ENCODE assay signal across 11 cellular contexts in genomic region chr19:2062770-2063169, GRCh38. TPM values are rescaled to one million over a fixed set of nuclear protein-coding genes. Genes with fewer than 3 reads are reported as not detected.
DNase-seq lines count a peak whose midpoint lies in the region; ATAC-seq and TF ChIP-seq lines count a peak whose summit lies in the region.
"Had no signal": no experiment of that assay in that cellular context is flagged by ENCODE, and none has a peak within 500 bp of the region (broad histone marks: within the 10 kb centered on the region; RNA-seq: fewer than 3 reads in every experiment).

No MANE protein-coding gene starts in this region.

- 90% methylated on average over 9 of the region's 9 CpGs for WGBS in hepatocyte (ENCODE audit: low lambda C conversion rate, missing lambda C conversion rate)

- no peak for ATAC-seq in RWPE2 (ENCODE audit: low read depth)
- no peak for ATAC-seq in stimulated activated memory B cell treated with anti-CD40 and anti-IgM and Interleukin-4, amounts not matched to agents 10 μg/mL and 1 μg/mL and 100 μg/mL, for 72 hours
- no peak for ATAC-seq in GM21390 (IDR thresholded peaks at IDR 0.05; ENCODE audit: unreplicated experiment)
- ATAC-seq: mucosa of descending colon had no signal

- DNase-seq in activated naive CD4-positive, alpha-beta T cell treated with anti-CD3 and anti-CD28 coated beads for 36 hours = no peak
- no peak for DNase-seq in activated naive CD4-positive, alpha-beta T cell treated with anti-CD3 and anti-CD28 coated beads, Interleukin-2, amount 50 U/mL, for 16 hours
- DNase-seq in RWPE2 (ENCODE audit: low spot score) (no peak), hepatocyte (ENCODE audit: low spot score) (peak; percentile 3), dermis blood vessel endothelial cell (no peak), activated gamma-delta T cell (lab: John Stamatoyannopoulos, UW) (no peak)
- DNase-seq: NCI-H774, T1000 had no signal

- H3K36me3 Mint-ChIP-seq in activated naive CD4-positive, alpha-beta T cell treated with anti-CD3 and anti-CD28 coated beads for 36 hours (ENCODE audit: low read depth) = no peaks in the 10 kb centered on the region
- no peaks in the 10 kb centered on the region for H3K36me3 Mint-ChIP-seq in stimulated activated memory B cell treated with anti-CD40 and anti-IgM and Interleukin-4, amounts not matched to agents 10 μg/mL and 1 μg/mL and 100 μg/mL, for 72 hours

- peaks cover 10% of the 10 kb centered on the region for H3K79me2 ChIP-seq in hepatocyte

- no peak for TF ChIP-seq CTCF in RWPE2 (IDR thresholded peaks at IDR 0.05; ENCODE audit: poor library complexity, severe bottlenecking)
- TF ChIP-seq CTCF in hepatocyte (IDR thresholded peaks at IDR 0.05; ENCODE audit: poor library complexity) = no peak

- H3K4me1 Mint-ChIP-seq in activated naive CD4-positive, alpha-beta T cell treated with anti-CD3 and anti-CD28 coated beads for 36 hours (ENCODE audit: low read depth) = peaks cover 29% of the 10 kb centered on the region
- H3K4me1 Mint-ChIP-seq in stimulated activated memory B cell treated with anti-CD40 and anti-IgM and Interleukin-4, amounts not matched to agents 10 μg/mL and 1 μg/mL and 100 μg/mL, for 72 hours = peaks cover 56% of the 10 kb centered on the region

- no peaks in the 10 kb centered on the region for H3K9me3 Mint-ChIP-seq in activated naive CD4-positive, alpha-beta T cell treated with anti-CD3 and anti-CD28 coated beads for 36 hours
- H3K9me3 Mint-ChIP-seq in stimulated activated memory B cell treated with anti-CD40 and anti-IgM and Interleukin-4, amounts not matched to agents 10 μg/mL and 1 μg/mL and 100 μg/mL, for 72 hours = no peaks in the 10 kb centered on the region

- H3K27ac Mint-ChIP-seq in activated naive CD4-positive, alpha-beta T cell treated with anti-CD3 and anti-CD28 coated beads for 36 hours = peak overlapping the region; percentile 34
- H3K27ac Mint-ChIP-seq in stimulated activated memory B cell treated with anti-CD40 and anti-IgM and Interleukin-4, amounts not matched to agents 10 μg/mL and 1 μg/mL and 100 μg/mL, for 72 hours = peak overlapping the region; percentile 93

- H2AFZ ChIP-seq in hepatocyte = no peak overlapping the region

- H3K4me2 ChIP-seq in hepatocyte = peak overlapping the region; percentile 76

- H3K36me3 ChIP-seq in RWPE2 (ENCODE audit: low read depth) (no peaks in the 10 kb centered on the region), hepatocyte (replicated peaks; ENCODE audit: insufficient read depth, low read depth) (no peaks in the 10 kb centered on the region)

- H3K27me3 ChIP-seq in RWPE2 (ENCODE audit: insufficient read depth, poor library complexity, severe bottlenecking) = no peaks in the 10 kb centered on the region
- no peaks in the 10 kb centered on the region for H3K27me3 ChIP-seq in hepatocyte

- H3K4me3 Mint-ChIP-seq in activated naive CD4-positive, alpha-beta T cell treated with anti-CD3 and anti-CD28 coated beads for 36 hours = peak overlapping the region; percentile 87
- peak overlapping the region; percentile 90 for H3K4me3 Mint-ChIP-seq in stimulated activated memory B cell treated with anti-CD40 and anti-IgM and Interleukin-4, amounts not matched to agents 10 μg/mL and 1 μg/mL and 100 μg/mL, for 72 hours

- H3K27me3 Mint-ChIP-seq in activated naive CD4-positive, alpha-beta T cell treated with anti-CD3 and anti-CD28 coated beads for 36 hours (ENCODE audit: low read depth) = no peaks in the 10 kb centered on the region
- H3K27me3 Mint-ChIP-seq in stimulated activated memory B cell treated with anti-CD40 and anti-IgM and Interleukin-4, amounts not matched to agents 10 μg/mL and 1 μg/mL and 100 μg/mL, for 72 hours = no peaks in the 10 kb centered on the region

- CTCF ChIA-PET in activated naive CD4-positive, alpha-beta T cell treated with anti-CD3 and anti-CD28 coated beads for 36 hours (lab: Charles Lee) = interaction anchor here (1.7 kb wide), 1 partner anchor 43 kb away, joined by 7 read pairs; no protein-coding TSS in a partner anchor

- H3K27ac ChIP-seq in RWPE2 (ENCODE audit: poor library complexity, severe bottlenecking) (peak overlapping the region; percentile 97), hepatocyte (peak overlapping the region; percentile 88)

- no peaks in the 10 kb centered on the region for H4K20me1 ChIP-seq in hepatocyte (ENCODE audit: insufficient read depth, poor library complexity, severe bottlenecking)

- peaks cover 26% of the 10 kb centered on the region for H3K4me1 ChIP-seq in RWPE2 (ENCODE audit: insufficient read depth, poor library complexity, severe bottlenecking)
- H3K4me1 ChIP-seq in hepatocyte (ENCODE audit: insufficient read depth) = peaks cover 36% of the 10 kb centered on the region

- H3K9me3 ChIP-seq in RWPE2 (ENCODE audit: severe bottlenecking) (no peaks in the 10 kb centered on the region), hepatocyte (ENCODE audit: low read depth) (no peaks in the 10 kb centered on the region)
- H3K9me3 ChIP-seq: mucosa of descending colon had no signal

- intact Hi-C loops in activated naive CD4-positive, alpha-beta T cell treated with anti-CD3 and anti-CD28 coated beads for 36 hours (cut with micrococcal nuclease) = loop anchor here (5.0 kb wide), 2 partner anchors 165 to 180 kb away; no protein-coding TSS in a partner anchor

- H3K4me3 ChIP-seq in RWPE2 (ENCODE audit: severe bottlenecking) = no peak overlapping the region
- H3K4me3 ChIP-seq in hepatocyte = no peak overlapping the region
- H3K4me3 ChIP-seq: mucosa of descending colon had no signal

- H3K9me2 ChIP-seq in hepatocyte (replicated peaks; ENCODE audit: insufficient read depth) = no peaks in the 10 kb centered on the region

RNA-seq across cellular contexts. Expression of gene MKNK2, which starts 11.7 kb away (rescaled TPM):
- total RNA-seq in activated naive CD4-positive, alpha-beta T cell treated with anti-CD3 and anti-CD28 coated beads for 36 hours = 100 to 1,000 TPM; 155 to 157 TPM
- total RNA-seq in hepatocyte (90.4 and 98.2 TPM in 2 replicates), dermis blood vessel endothelial cell (147 and 289 TPM in 2 replicates)
- polyA plus RNA-seq in hepatocyte = 126 and 136 TPM in 2 replicates

RNA-seq across cellular contexts. Expression of gene MOB3A, which starts 33.4 kb away (rescaled TPM):
- 10 to 100 TPM; 43.7 to 44.1 TPM for total RNA-seq in activated naive CD4-positive, alpha-beta T cell treated with anti-CD3 and anti-CD28 coated beads for 36 hours
- 13.5 and 15.7 TPM in 2 replicates for total RNA-seq in hepatocyte
- 25.1 and 27.7 TPM in 2 replicates for polyA plus RNA-seq in hepatocyte
- total RNA-seq in dermis blood vessel endothelial cell = 26.4 and 54.0 TPM in 2 replicates

RNA-seq across cellular contexts. Expression of gene IZUMO4, which starts 33.9 kb away (rescaled TPM):
- total RNA-seq in activated naive CD4-positive, alpha-beta T cell treated with anti-CD3 and anti-CD28 coated beads for 36 hours = 10 to 100 TPM; 13.1 to 14.2 TPM
- total RNA-seq in hepatocyte (0.44 and 1.4 TPM in 2 replicates), dermis blood vessel endothelial cell (0.65 and 1.5 TPM in 2 replicates)
- 2.8 and 4.0 TPM in 2 replicates for polyA plus RNA-seq in hepatocyte

RNA-seq across cellular contexts. Expression of gene BTBD2, which starts 47.3 kb away (rescaled TPM):
- total RNA-seq in activated naive CD4-positive, alpha-beta T cell treated with anti-CD3 and anti-CD28 coated beads for 36 hours = 10 to 100 TPM; 37.0 to 49.0 TPM
- total RNA-seq in hepatocyte (56.4 and 62.1 TPM in 2 replicates), dermis blood vessel endothelial cell (51.7 and 135 TPM in 2 replicates)
- polyA plus RNA-seq in hepatocyte = 71.1 and 76.0 TPM in 2 replicates
